In genomic region chr14:24206260-24207103, GRCh38 we compare ENCODE assay signal across 26 cellular contexts. TPM values are rescaled to one million over a fixed set of nuclear protein-coding genes. Genes with fewer than 3 reads are reported as not detected.
DNase-seq lines count a peak whose midpoint lies in the region; ATAC-seq, FAIRE-seq and TF ChIP-seq lines count a peak whose summit lies in the region.
"Had no signal": no experiment of that assay in that cellular context is flagged by ENCODE, and none has a peak within 500 bp of the region (broad histone marks: within the 10 kb centered on the region; RNA-seq: fewer than 3 reads in every experiment).

No MANE protein-coding gene starts in this region.

- DNase-seq in activated naive CD4-positive, alpha-beta T cell treated with anti-CD3 and anti-CD28 coated beads for 36 hours, result no peak
- DNase-seq in activated naive CD4-positive, alpha-beta T cell treated with Interleukin-2 at 50 U/mL for 16 hours, result no peak
- DNase-seq in T-helper 17 cell (no peak), endothelial cell (ENCODE audit: low spot score) (no peak), kidney (no peak), sciatic nerve (ENCODE audit: low spot score) (no peak)
- DNase-seq in stimulated activated naive B cell treated with anti-CD40 and anti-IgM and Interleukin-4, amounts not matched to agents 10 μg/mL and 1 μg/mL and 100 μg/mL, for 72 hours, result no peak
- DNase-seq: activated naive CD8-positive, alpha-beta T cell treated with anti-CD3 and anti-CD28 coated beads, Interleukin-2, amount 10 ng/mL, durations not matched to agents 7 days and 5 days; activated T-cell treated with anti-CD3 and anti-CD28 coated beads for 4 hours; EL; erythroblast; foreskin fibroblast; KG1; NCI-H2171 treated with DMSO at 0.1 percent for 48 hours; NCI-H526; stimulated activated CD4-positive, alpha-beta T cell treated with anti-CD3 and anti-CD28 coated beads, Interleukin-1b, Interleukin-23, amount 100 ng/mL, for 48 hours; stomach; WERI-Rb-1 had no signal

- H3K4me1 ChIP-seq in kidney (ENCODE audit: control insufficient read depth in 1 of 2, insufficient read depth in 1 of 2, low read depth in 1 of 2, low read length in 2 of 2), result no peaks in the 10 kb centered on the region

- no peak overlapping the region for H3K9ac ChIP-seq in kidney (ENCODE audit: low read length in 2 of 2)
- H3K9ac ChIP-seq: BLaER1 had no signal

- peaks cover 25% of the 10 kb centered on the region for H3K4me1 Mint-ChIP-seq in activated naive CD4-positive, alpha-beta T cell treated with anti-CD3 and anti-CD28 coated beads for 36 hours (ENCODE audit: low read depth)
- H3K4me1 Mint-ChIP-seq in T-helper 17 cell (peaks cover 30% of the 10 kb centered on the region), endothelial cell (ENCODE audit: unreplicated experiment) (peaks cover 6% of the 10 kb centered on the region)
- H3K4me1 Mint-ChIP-seq in stimulated activated naive B cell treated with anti-CD40 and anti-IgM and Interleukin-4, amounts not matched to agents 10 μg/mL and 1 μg/mL and 100 μg/mL, for 72 hours, result peaks cover 35 to 64% of the 10 kb centered on the region in 2 donors

- no peaks in the 10 kb centered on the region for H3K27me3 Mint-ChIP-seq in activated naive CD4-positive, alpha-beta T cell treated with anti-CD3 and anti-CD28 coated beads for 36 hours (ENCODE audit: low read depth)
- H3K27me3 Mint-ChIP-seq in T-helper 17 cell, result no peaks in the 10 kb centered on the region
- H3K27me3 Mint-ChIP-seq in endothelial cell (ENCODE audit: unreplicated experiment), result peaks cover 11% of the 10 kb centered on the region
- H3K27me3 Mint-ChIP-seq in stimulated activated naive B cell treated with anti-CD40 and anti-IgM and Interleukin-4, amounts not matched to agents 10 μg/mL and 1 μg/mL and 100 μg/mL, for 72 hours, result no peaks in the 10 kb centered on the region
- H3K27me3 Mint-ChIP-seq: activated naive CD8-positive, alpha-beta T cell treated with anti-CD3 and anti-CD28 coated beads, Interleukin-2, amount 10 ng/mL, durations not matched to agents 7 days and 5 days; progenitor cell of endocrine pancreas; type B pancreatic cell had no signal

- no peak overlapping the region for H3K4me3 ChIP-seq in kidney (ENCODE audit: low read length in 2 of 2)
- H3K4me3 ChIP-seq: BLaER1, HAP-1, stomach had no signal

- peak overlapping the region; percentile 13 for H3K27ac Mint-ChIP-seq in activated naive CD4-positive, alpha-beta T cell treated with anti-CD3 and anti-CD28 coated beads for 36 hours
- H3K27ac Mint-ChIP-seq in T-helper 17 cell, result peak overlapping the region; percentile 81
- no peak overlapping the region for H3K27ac Mint-ChIP-seq in endothelial cell (ENCODE audit: unreplicated experiment)
- peak overlapping the region; percentile 88 for H3K27ac Mint-ChIP-seq in stimulated activated naive B cell treated with anti-CD40 and anti-IgM and Interleukin-4, amounts not matched to agents 10 μg/mL and 1 μg/mL and 100 μg/mL, for 72 hours
- H3K27ac Mint-ChIP-seq: activated naive CD8-positive, alpha-beta T cell treated with anti-CD3 and anti-CD28 coated beads, Interleukin-2, amount 10 ng/mL, durations not matched to agents 7 days and 5 days; progenitor cell of endocrine pancreas; type B pancreatic cell had no signal

- H3K27ac ChIP-seq in kidney (ENCODE audit: low read depth in 2 of 2, low read length in 2 of 2), result no peak overlapping the region
- H3K27ac ChIP-seq: BLaER1, stomach, WERI-Rb-1 had no signal

- H3K9me3 ChIP-seq in T-helper 17 cell (ENCODE audit: control insufficient read depth, low read length, poor library complexity, severe bottlenecking), result no peaks in the 10 kb centered on the region
- H3K9me3 ChIP-seq in kidney (ENCODE audit: control insufficient read depth in 1 of 2, low read length in 2 of 2), result no peaks in the 10 kb centered on the region
- H3K9me3 ChIP-seq: HAP-1, stomach had no signal

- CTCF ChIA-PET in activated naive CD4-positive, alpha-beta T cell treated with anti-CD3 and anti-CD28 coated beads for 36 hours (lab: Charles Lee), result interaction anchor here (0.7 to 2.1 kb wide), 4 partner anchors 9 to 225 kb away, joined by 3 to 5 read pairs (median 4); partner anchors contain the start of genes CIDEB and MDP1

- TF ChIP-seq CTCF in endothelial cell (IDR thresholded peaks at IDR 0.05; ENCODE audit: unreplicated experiment) (no peak), kidney (IDR thresholded peaks at IDR 0.05; ENCODE audit: borderline replicate concordance, extremely low read depth, insufficient read depth) (no peak)

- intact Hi-C loops in activated naive CD4-positive, alpha-beta T cell treated with anti-CD3 and anti-CD28 coated beads for 36 hours (cut with micrococcal nuclease), result no loop called here
- intact Hi-C loops in kidney (cut with DNase I) (no loop called here), sciatic nerve (cut with DNase I) (no loop called here)

- no peak for FAIRE-seq in kidney (lab: Jason Lieb, UNC)
- FAIRE-seq: RCC 7860 had no signal

- H3K4me3 Mint-ChIP-seq in activated naive CD4-positive, alpha-beta T cell treated with anti-CD3 and anti-CD28 coated beads for 36 hours, result no peak overlapping the region
- no peak overlapping the region for H3K4me3 Mint-ChIP-seq in T-helper 17 cell
- peak overlapping the region; percentile 35 for H3K4me3 Mint-ChIP-seq in endothelial cell (ENCODE audit: unreplicated experiment)
- H3K4me3 Mint-ChIP-seq in stimulated activated naive B cell treated with anti-CD40 and anti-IgM and Interleukin-4, amounts not matched to agents 10 μg/mL and 1 μg/mL and 100 μg/mL, for 72 hours, result peak overlapping the region; percentile 3 to 9
- H3K4me3 Mint-ChIP-seq: activated naive CD8-positive, alpha-beta T cell treated with anti-CD3 and anti-CD28 coated beads, Interleukin-2, amount 10 ng/mL, durations not matched to agents 7 days and 5 days; type B pancreatic cell had no signal

- ATAC-seq in T-helper 17 cell, result no peak
- ATAC-seq in stimulated activated naive B cell treated with anti-CD40 and anti-IgM and Interleukin-4, amounts not matched to agents 10 μg/mL and 1 μg/mL and 100 μg/mL, for 72 hours (replicated peaks), result peak in 1 of 2 donors; percentile 4
- no peak for ATAC-seq in sciatic nerve
- ATAC-seq in HG02981 (IDR thresholded peaks at IDR 0.05; ENCODE audit: unreplicated experiment), result no peak

- H3K9me3 Mint-ChIP-seq in activated naive CD4-positive, alpha-beta T cell treated with anti-CD3 and anti-CD28 coated beads for 36 hours, result peaks cover 7% of the 10 kb centered on the region
- no peaks in the 10 kb centered on the region for H3K9me3 Mint-ChIP-seq in endothelial cell (ENCODE audit: unreplicated experiment)
- peaks cover 6 to 7% of the 10 kb centered on the region in 2 donors for H3K9me3 Mint-ChIP-seq in stimulated activated naive B cell treated with anti-CD40 and anti-IgM and Interleukin-4, amounts not matched to agents 10 μg/mL and 1 μg/mL and 100 μg/mL, for 72 hours
- H3K9me3 Mint-ChIP-seq: type B pancreatic cell had no signal

- H3K36me3 ChIP-seq in kidney (ENCODE audit: control insufficient read depth in 1 of 2, insufficient read depth in 2 of 2, low read length in 2 of 2), result peaks cover 36 to 44% of the 10 kb centered on the region in 2 donors

- peaks cover 61% of the 10 kb centered on the region for H3K36me3 Mint-ChIP-seq in activated naive CD4-positive, alpha-beta T cell treated with anti-CD3 and anti-CD28 coated beads for 36 hours (ENCODE audit: low read depth)
- H3K36me3 Mint-ChIP-seq in T-helper 17 cell (ENCODE audit: low read depth) (peaks cover 19% of the 10 kb centered on the region), endothelial cell (ENCODE audit: low read depth, unreplicated experiment) (peaks cover 58% of the 10 kb centered on the region)
- peaks cover 68 to 81% of the 10 kb centered on the region in 2 donors for H3K36me3 Mint-ChIP-seq in stimulated activated naive B cell treated with anti-CD40 and anti-IgM and Interleukin-4, amounts not matched to agents 10 μg/mL and 1 μg/mL and 100 μg/mL, for 72 hours

RNA-seq across cellular contexts. Expression of gene TSSK4, which starts 1.0 kb away (rescaled TPM):
- total RNA-seq in activated naive CD4-positive, alpha-beta T cell treated with anti-CD3 and anti-CD28 coated beads for 36 hours, result not detected
- total RNA-seq in T-helper 17 cell, result under 1 TPM; 0.27 to 0.55 TPM
- not detected for total RNA-seq in endothelial cell (ENCODE audit: unreplicated experiment)
- total RNA-seq in kidney, result 0.38 TPM
- not detected for polyA plus RNA-seq in kidney (ENCODE audit: insufficient read depth, low read depth, low replicate concordance)
- total RNA-seq in sciatic nerve, result not detected
- total RNA-seq: lower leg skin, SK-MEL-5 had no signal
- polyA plus RNA-seq: stomach had no signal

RNA-seq across cellular contexts. Expression of gene CHMP4A, which starts 6.8 kb away (rescaled TPM):
- 10 to 100 TPM; 65.2 to 66.5 TPM for total RNA-seq in activated naive CD4-positive, alpha-beta T cell treated with anti-CD3 and anti-CD28 coated beads for 36 hours
- total RNA-seq in T-helper 17 cell (10 to 100 TPM; 69.9 to 77.2 TPM), endothelial cell (ENCODE audit: unreplicated experiment) (34.3 TPM), kidney (65.1 TPM), sciatic nerve (56.4 TPM)
- 72.2 TPM for polyA plus RNA-seq in kidney (ENCODE audit: insufficient read depth, low read depth, low replicate concordance)

RNA-seq across cellular contexts. Expression of gene MDP1, which starts 9.4 kb away (rescaled TPM):
- total RNA-seq in activated naive CD4-positive, alpha-beta T cell treated with anti-CD3 and anti-CD28 coated beads for 36 hours, result 10 to 100 TPM; 10.2 to 13.6 TPM
- total RNA-seq in T-helper 17 cell (1 to 10 TPM; 4.0 to 5.9 TPM), endothelial cell (ENCODE audit: unreplicated experiment) (17.4 TPM), kidney (22.8 TPM), sciatic nerve (13.8 TPM)
- 55.4 TPM for polyA plus RNA-seq in kidney (ENCODE audit: insufficient read depth, low read depth, low replicate concordance)

RNA-seq across cellular contexts. Expression of gene TM9SF1, which starts 11.2 kb away (rescaled TPM):
- 10 to 100 TPM; 14.7 to 15.1 TPM for total RNA-seq in activated naive CD4-positive, alpha-beta T cell treated with anti-CD3 and anti-CD28 coated beads for 36 hours
- total RNA-seq in T-helper 17 cell (10 to 100 TPM; 22.3 to 22.6 TPM), endothelial cell (ENCODE audit: unreplicated experiment) (41.8 TPM), kidney (83.6 TPM), sciatic nerve (40.8 TPM)
- 41.1 TPM for polyA plus RNA-seq in kidney (ENCODE audit: insufficient read depth, low read depth, low replicate concordance)

RNA-seq across cellular contexts. Expression of gene IPO4, which starts 17.9 kb away (rescaled TPM):
- 10 to 100 TPM; 64.2 to 74.5 TPM for total RNA-seq in activated naive CD4-positive, alpha-beta T cell treated with anti-CD3 and anti-CD28 coated beads for 36 hours
- total RNA-seq in T-helper 17 cell (10 to 100 TPM; 46.6 to 47.3 TPM), endothelial cell (ENCODE audit: unreplicated experiment) (29.0 TPM), kidney (49.5 TPM), sciatic nerve (17.7 TPM)
- 22.2 TPM for polyA plus RNA-seq in kidney (ENCODE audit: insufficient read depth, low read depth, low replicate concordance)

Comparison
In these comparisons a context has a peak if more than half of its experiments do, and no peak if none do; other contexts are left out.
1. H3K4me3 Mint-ChIP-seq: peak in endothelial cell (single experiment) and stimulated activated naive B cell treated with anti-CD40 and anti-IgM and Interleukin-4, amounts not matched to agents 10 μg/mL and 1 μg/mL and 100 μg/mL, for 72 hours (2 of 2); none in activated naive CD4-positive, alpha-beta T cell treated with anti-CD3 and anti-CD28 coated beads for 36 hours (single experiment) and T-helper 17 cell (single experiment).